13 cellular contexts compared by ENCODE assay signal in the genomic region with DNA sequence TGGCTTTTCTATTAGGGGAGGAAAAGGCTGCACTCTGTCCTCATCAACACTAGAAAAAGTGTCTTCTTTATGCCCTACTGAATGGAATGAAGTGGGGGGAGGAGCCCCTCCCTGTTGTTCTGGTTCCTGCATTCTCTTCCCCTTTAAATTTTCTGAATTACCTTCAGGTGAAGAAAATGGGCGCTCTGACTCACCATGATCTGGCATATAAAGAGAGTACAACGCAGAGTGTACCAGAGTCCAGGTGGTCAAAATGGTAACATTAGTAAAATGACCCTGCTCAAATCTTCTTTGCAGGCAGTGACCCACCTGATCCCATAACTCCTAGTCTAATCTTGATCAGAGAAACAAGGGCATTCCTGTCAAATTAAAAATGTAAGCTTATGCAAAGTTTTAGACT.
DNase-seq lines count a peak whose midpoint lies in the region; ATAC-seq and TF ChIP-seq lines count a peak whose summit lies in the region.
"Had no signal": no experiment of that assay in that cellular context is flagged by ENCODE, and none has a peak within 500 bp of the region (broad histone marks: within the 10 kb centered on the region; RNA-seq: fewer than 3 reads in every experiment).

No MANE protein-coding gene starts in this region.

- DNase-seq in PC-3 (peak; percentile 73), epithelial cell of esophagus (ENCODE audit: low read depth) (peak; percentile 36), NCI-H446 (lab: John Stamatoyannopoulos, UW) (no peak)
- DNase-seq: AML-193; CD8-positive, alpha-beta memory T cell; GF-D8; HCEC 1CT; HFFc6 had no signal

- no peaks in the 10 kb centered on the region for H3K27me3 ChIP-seq in PC-3 (ENCODE audit: low read length)
- H3K27me3 ChIP-seq: BLaER1 had no signal

- H3K4me1 ChIP-seq in PC-3 (ENCODE audit: insufficient read depth, low read length) (peaks cover 36% of the 10 kb centered on the region), mesodermal cell (ENCODE audit: control insufficient read depth, insufficient read depth, low read length, poor library complexity, severe bottlenecking) (no peaks in the 10 kb centered on the region)
- H3K4me1 ChIP-seq: BLaER1 had no signal

- CTCF ChIA-PET in PC-3 (lab: Charles Lee), result no interaction called here

- no TSS peak for BruUV-seq in PC-3 (replicated peaks; lab: Mats Ljungman, UMichigan)

- ATAC-seq in PC-3 (peak; percentile 67), HG03460 (IDR thresholded peaks at IDR 0.05; ENCODE audit: unreplicated experiment) (no peak), HG02970 (IDR thresholded peaks at IDR 0.05; ENCODE audit: low FRiP score, unreplicated experiment) (no peak)

- POLR2A ChIA-PET in PC-3 (lab: Charles Lee; ENCODE audit: unreplicated experiment), result interaction anchor here (0.6 kb wide), 1 partner anchor 508 kb away, joined by 3 read pairs; no protein-coding TSS in a partner anchor

- H4K20me1 ChIP-seq in PC-3 (ENCODE audit: low read length), result no peaks in the 10 kb centered on the region
- H4K20me1 ChIP-seq: BLaER1 had no signal

- H3K27ac ChIP-seq in PC-3 (ENCODE audit: low read length), result peak overlapping the region; percentile 39
- H3K27ac ChIP-seq in mesodermal cell (ENCODE audit: low read depth, low read length, severe bottlenecking), result peak overlapping the region; percentile 37
- H3K27ac ChIP-seq: BLaER1 had no signal

- H3K9me2 ChIP-seq in PC-3 (replicated peaks; ENCODE audit: low read length), result no peaks in the 10 kb centered on the region

- WGBS in mesodermal cell (ENCODE audit: insufficient coverage in 2 of 2), 2 experiments, result 93% methylated on average over 2 of the region's 2 CpGs; no CpG with 5 or more reads in 1 of the 2 experiments

- H3K4me3 ChIP-seq in PC-3 (ENCODE audit: low read length) (no peak overlapping the region), epithelial cell of esophagus (ENCODE audit: low read length) (no peak overlapping the region), mesodermal cell (ENCODE audit: extremely low read depth, insufficient read depth, low read length, poor library complexity, severe bottlenecking) (no peak overlapping the region)
- H3K4me3 ChIP-seq: BLaER1 had no signal

- H2AFZ ChIP-seq in PC-3 (ENCODE audit: low read length), result peak overlapping the region; percentile 29

- H3K36me3 ChIP-seq in PC-3 (ENCODE audit: low read depth, low read length), result no peaks in the 10 kb centered on the region
- H3K36me3 ChIP-seq in mesodermal cell (ENCODE audit: control insufficient read depth, insufficient read depth, low read length), result no peaks in the 10 kb centered on the region
- H3K36me3 ChIP-seq: BLaER1 had no signal

- no peaks in the 10 kb centered on the region for H3K79me2 ChIP-seq in PC-3 (ENCODE audit: low read length)

- no peaks in the 10 kb centered on the region for H3K9me3 ChIP-seq in PC-3 (ENCODE audit: low read length)
- H3K9me3 ChIP-seq in mesodermal cell (ENCODE audit: control insufficient read depth, low read length), result no peaks in the 10 kb centered on the region
- H3K9me3 ChIP-seq: BLaER1, Caco-2 had no signal

- H3K4me2 ChIP-seq in PC-3 (ENCODE audit: low read length), result peak overlapping the region; percentile 9; the same call in 1 of the 2 replicates
- H3K4me2 ChIP-seq: BLaER1 had no signal

- intact Hi-C loops in PC-3 (cut with micrococcal nuclease), result no loop called here

- TF ChIP-seq CTCF in PC-3 (conservative IDR thresholded peaks at IDR 0.05; ENCODE audit: low read depth, low read length), result no peak
- no peak for TF ChIP-seq CTCF in epithelial cell of esophagus (IDR thresholded peaks at IDR 0.05; ENCODE audit: insufficient read depth, low read depth, low read length, missing control alignments)

- H3K9ac ChIP-seq in PC-3 (ENCODE audit: low read length), result no peak overlapping the region
- H3K9ac ChIP-seq: BLaER1 had no signal

- no peaks in the 10 kb centered on the region for H3F3A ChIP-seq in PC-3 (ENCODE audit: low read length, unreplicated experiment)

Comparison
In these comparisons a context has a peak if more than half of its experiments do, and no peak if none do; other contexts are left out.
1. DNase-seq: peak in PC-3 (single experiment) and epithelial cell of esophagus (single experiment); none in NCI-H446 (0 of 2).